ENCODE assay signal across 9 cellular contexts in the genomic region with DNA sequence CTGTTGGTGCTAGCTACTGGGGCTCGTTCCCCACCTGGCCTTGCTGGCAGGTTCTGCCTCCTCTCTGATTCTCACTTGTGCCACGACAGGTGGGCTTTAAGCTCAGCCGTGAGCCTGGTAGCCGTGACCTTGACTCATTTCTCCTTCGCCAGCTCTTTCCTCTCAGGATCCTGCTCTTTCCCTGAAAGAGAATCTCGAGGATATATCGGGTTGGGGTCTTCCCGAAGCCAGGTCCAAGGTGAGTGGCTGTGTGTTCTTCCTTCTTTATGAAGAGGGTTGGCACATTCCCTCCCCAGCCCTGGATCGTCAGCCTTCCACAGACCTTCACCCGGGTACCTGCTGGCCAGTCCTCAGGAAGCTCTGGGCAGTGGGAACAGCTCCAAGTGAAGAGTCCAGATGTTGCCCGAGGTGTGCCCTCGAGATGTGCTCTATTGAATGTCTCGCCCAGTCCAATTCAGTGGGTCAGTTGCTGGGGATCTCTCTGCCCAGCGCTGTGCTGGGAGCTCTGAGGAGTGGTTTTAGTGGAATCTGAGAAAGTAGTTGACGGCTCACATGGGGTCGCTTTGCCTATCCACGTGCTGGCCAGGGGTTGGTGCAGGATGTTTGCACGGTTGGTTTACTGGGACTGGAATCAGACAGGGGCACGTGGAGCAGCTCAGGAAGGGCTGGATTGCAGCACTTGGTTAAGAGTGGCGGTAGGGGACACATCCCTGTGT. TPM values are rescaled to one million over a fixed set of nuclear protein-coding genes. Genes with fewer than 3 reads are reported as not detected.
DNase-seq lines count a peak whose midpoint lies in the region; ATAC-seq and TF ChIP-seq lines count a peak whose summit lies in the region.
"Had no signal": no experiment of that assay in that cellular context is flagged by ENCODE, and none has a peak within 500 bp of the region (broad histone marks: within the 10 kb centered on the region; RNA-seq: fewer than 3 reads in every experiment).

No MANE protein-coding gene starts in this region.

- H3K27ac ChIP-seq in DND-41 (ENCODE audit: low read length): peak overlapping the region; percentile 17

- peak overlapping the region; percentile 82 for H3K9ac ChIP-seq in DND-41 (ENCODE audit: low read depth, low read length)

- H4K20me1 ChIP-seq in DND-41 (ENCODE audit: insufficient read depth, low read length): peaks cover 6% of the 10 kb centered on the region; the same call in 1 of the 2 replicates

- H3K36me3 ChIP-seq in DND-41 (ENCODE audit: insufficient read depth, low read length) (peaks cover 13% of the 10 kb centered on the region), neuron (ENCODE audit: insufficient read depth, low read length) (peaks cover 12% of the 10 kb centered on the region)

- intact Hi-C loops in left cardiac atrium (cut with DNase I): no loop called here

- H3K27me3 ChIP-seq in DND-41 (ENCODE audit: insufficient read depth, low read length, poor library complexity) (no peaks in the 10 kb centered on the region), neuron (ENCODE audit: insufficient read depth, low read length) (no peaks in the 10 kb centered on the region)

- peaks cover 38% of the 10 kb centered on the region for H3K4me1 ChIP-seq in DND-41 (ENCODE audit: insufficient read depth, low read length)
- H3K4me1 ChIP-seq in neuron (ENCODE audit: insufficient read depth, low read length): peaks cover 27% of the 10 kb centered on the region

- no peak for DNase-seq in DND-41
- DNase-seq in NCI-H69 (lab: John Stamatoyannopoulos, UW): peak; percentile 32
- peak; percentile 46 for DNase-seq in ecto neural progenitor cell (ENCODE audit: low spot score)
- DNase-seq in GDM1 (lab: John Stamatoyannopoulos, UW): no peak
- DNase-seq in left cardiac atrium: no peak
- DNase-seq: NCI-H187 had no signal

- TF ChIP-seq CTCF in DND-41 (IDR thresholded peaks at IDR 0.05; ENCODE audit: borderline replicate concordance, extremely low read depth, low read length, poor library complexity, severe bottlenecking): no peak

- H3K9me3 ChIP-seq in DND-41 (ENCODE audit: insufficient read depth, low read length, severe bottlenecking) (no peaks in the 10 kb centered on the region), neuron (ENCODE audit: low read length) (no peaks in the 10 kb centered on the region)

- H3K79me2 ChIP-seq in DND-41 (ENCODE audit: insufficient read depth, low read length): peaks cover 56% of the 10 kb centered on the region

- no peak for ATAC-seq in DND-41 (ENCODE audit: insufficient read depth, low read depth)
- no peak for ATAC-seq in GM18511 (IDR thresholded peaks at IDR 0.05; ENCODE audit: unreplicated experiment)
- no peak for ATAC-seq in GM19035 (IDR thresholded peaks at IDR 0.05; ENCODE audit: unreplicated experiment)
- ATAC-seq in left cardiac atrium: no peak

- H3K4me3 ChIP-seq in DND-41 (ENCODE audit: low read depth in 1 of 2, low read length in 2 of 2): peak overlapping the region in 1 of 2 experiments; percentile 75; a peak in 3 of 4 replicates
- H3K4me3 ChIP-seq in neuron (ENCODE audit: low read length): peak overlapping the region; percentile 90

- peak overlapping the region; percentile 70 for H3K4me2 ChIP-seq in DND-41 (ENCODE audit: insufficient read depth, low read length)

- H2AFZ ChIP-seq in DND-41 (ENCODE audit: low read depth, low read length) (no peak overlapping the region), neuron (ENCODE audit: low read depth, low read length) (no peak overlapping the region)

RNA-seq across cellular contexts. Expression of a gene that starts 1.4 kb away (rescaled TPM):
- 1 to 10 TPM; 3.9 to 6.5 TPM for total RNA-seq in left cardiac atrium

RNA-seq across cellular contexts. Expression of a gene that starts 42.3 kb away (rescaled TPM):
- total RNA-seq in left cardiac atrium: 1 to 10 TPM; 3.2 to 8.3 TPM

Comparison
In these comparisons a context has a peak if more than half of its experiments do, and no peak if none do; other contexts are left out.
1. DNase-seq: peak in NCI-H69 (single experiment) and ecto neural progenitor cell (single experiment); none in DND-41 (single experiment), GDM1 (single experiment) and left cardiac atrium (single experiment).